15 cellular contexts compared by ENCODE assay signal in the genomic region with DNA sequence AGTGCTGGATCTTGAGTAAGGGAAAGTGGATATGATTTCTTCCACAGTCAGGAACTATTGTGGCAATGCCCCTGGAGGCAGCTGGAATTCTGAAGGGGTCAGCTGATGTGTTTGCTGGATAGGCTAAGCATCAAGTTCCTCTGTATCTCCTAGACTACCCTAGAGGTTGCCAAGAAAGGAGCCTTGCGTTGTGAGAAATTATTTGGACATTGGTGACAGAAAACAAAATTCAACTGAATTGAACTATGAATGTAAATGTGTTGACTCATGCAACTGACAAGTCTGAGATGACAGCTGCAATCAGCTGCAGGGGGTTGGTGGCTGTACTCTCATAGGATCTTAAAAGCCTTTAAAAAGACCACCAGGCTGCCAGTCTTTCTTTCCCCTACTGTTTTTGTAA.
"Had no signal": no experiment of that assay in that cellular context is flagged by ENCODE, and none has a peak within 500 bp of the region (broad histone marks: within the 10 kb centered on the region; RNA-seq: fewer than 3 reads in every experiment).

No MANE protein-coding gene starts in this region.

- H3K27me3 ChIP-seq: esophagus muscularis mucosa, hepatocyte had no signal

- H3K36me3 ChIP-seq: esophagus muscularis mucosa, thoracic aorta had no signal

- H3K4me1 ChIP-seq: esophagus muscularis mucosa, psoas muscle had no signal

- H3K27ac ChIP-seq: esophagus muscularis mucosa, hepatocyte, psoas muscle, thoracic aorta had no signal

- H3K9me3 ChIP-seq: esophagus muscularis mucosa, psoas muscle, thoracic aorta had no signal

- H2AFZ ChIP-seq: hepatocyte had no signal

- ATAC-seq: activated naive CD8-positive, alpha-beta T cell treated with anti-CD3 and anti-CD28 coated beads, Interleukin-2, amount 50 U/mL, for 24 hours; activated T-helper 17 cell treated with anti-CD3 and anti-CD28 coated beads, Interleukin-2, amount 50 U/mL, for 72 hours; left lobe of liver; natural killer cell treated with Interleukin-12 subunit alpha and Interleukin-12 subunit beta and Interleukin-15 and Interleukin-18, amount 100 ng/mL, for 72 hours; psoas muscle; sciatic nerve; stimulated activated effector memory CD8-positive, alpha-beta T cell treated with anti-CD3 and anti-CD28 coated beads, Interleukin-12 subunit alpha, Interleukin-12 subunit beta, amount 100 ng/mL, for 72 hours had no signal

- H3K4me2 ChIP-seq: hepatocyte had no signal

- DNase-seq: activated CD4-positive, CD25-positive, alpha-beta regulatory T cell treated with anti-CD3 and anti-CD28 coated beads, Interleukin-2, amount 50 U/mL, for 72 hours; activated naive CD4-positive, alpha-beta T cell treated with anti-CD3 and anti-CD28 coated beads for 36 hours; activated naive CD8-positive, alpha-beta T cell treated with anti-CD3 and anti-CD28 coated beads, Interleukin-2, amount 50 U/mL, for 24 hours; aorta; mammary epithelial cell; occipital lobe; psoas muscle had no signal

- H3K4me3 ChIP-seq: esophagus muscularis mucosa, hepatocyte, psoas muscle, thoracic aorta had no signal

- H3K79me2 ChIP-seq: hepatocyte had no signal
